Comparison of ENCODE assay signal across 8 cellular contexts in genomic region chr7:38363379-38363778, GRCh38.
DNase-seq lines count a peak whose midpoint lies in the region; ATAC-seq and TF ChIP-seq lines count a peak whose summit lies in the region.
"Not testable (repeated sequence)": the region's sequence is repeated elsewhere in the genome, so short reads cannot be mapped to it uniquely, and the experiment has no call there.

No MANE protein-coding gene starts in this region.

- in situ Hi-C loops in transverse colon (cut with MboI; ENCODE audit: low pct_ligation_motif_present in 1 of 4, low pct_unique_long_range_greater_than_20kb in 1 of 4, low sequenced_read_pairs in 3 of 4) = not testable (repeated sequence)

- not testable (repeated sequence) for H4K20me1 ChIP-seq in OCI-LY7 (ENCODE audit: insufficient read depth, low read length)

- not testable (repeated sequence) for TF ChIP-seq EP300 in transverse colon (IDR thresholded peaks at IDR 0.05; ENCODE audit: low read depth)

- peak overlapping the region; percentile 57 for H3K4me2 ChIP-seq in OCI-LY7 (ENCODE audit: low read length)
- H3K4me2 ChIP-seq in parathyroid adenoma (ENCODE audit: low read length) = not testable (repeated sequence)

- peaks cover 52% of the 10 kb centered on the region for H3K4me1 ChIP-seq in OCI-LY7 (ENCODE audit: insufficient read depth, low read length, poor library complexity, severe bottlenecking)
- not testable (repeated sequence) for H3K4me1 ChIP-seq in parathyroid adenoma, transverse colon

- not testable (repeated sequence) for H3K9ac ChIP-seq in parathyroid adenoma

- not testable (repeated sequence) for H3K9me2 ChIP-seq in OCI-LY7 (ENCODE audit: insufficient read depth, low read length)

- not testable (repeated sequence) for H3K27me3 ChIP-seq in parathyroid adenoma (ENCODE audit: control insufficient read depth, insufficient read depth, low read length); transverse colon

- WGBS in transverse colon (ENCODE audit: low coverage in 1 of 2), 2 donors = 23% methylated on average over 3 of the region's 3 CpGs; no CpG with 5 or more reads in 1 of the 2 donors

- not testable (repeated sequence) for H3K36me3 ChIP-seq in OCI-LY7 (ENCODE audit: insufficient read depth, low read length); parathyroid adenoma (ENCODE audit: control insufficient read depth, insufficient read depth, low read length); transverse colon

- DNase-seq in ELR (ENCODE audit: low read depth) (peak; percentile 46), OCI-LY7 (ENCODE audit: low spot score) (peak; percentile 71), astrocyte of the hippocampus (ENCODE audit: low read depth, low spot score) (peak; percentile 14), Right ventricle myocardium inferior (ENCODE audit: missing footprints) (peak; percentile 76), transverse colon (peak; percentile 75)
- peak; percentile 68 to 69 for DNase-seq in activated CD4-positive, alpha-beta T cell treated with anti-CD3 and anti-CD28 coated beads for 4 hours

- not testable (repeated sequence) for BruUV-seq in OCI-LY7 (replicated peaks; lab: Mats Ljungman, UMichigan)

- intact Hi-C loops in OCI-LY7 (cut with micrococcal nuclease; ENCODE audit: unreplicated experiment); Right ventricle myocardium inferior (cut with DNase I); transverse colon (cut with DNase I; ENCODE audit: low total_unique reads): not testable (repeated sequence)

- TF ChIP-seq POLR2A in transverse colon (IDR thresholded peaks at IDR 0.05) = not testable (repeated sequence)

- H3K4me3 ChIP-seq in OCI-LY7 (ENCODE audit: low read depth, low read length, poor library complexity, severe bottlenecking); parathyroid adenoma (ENCODE audit: low read depth, low read length); transverse colon: not testable (repeated sequence)

- peaks cover 13% of the 10 kb centered on the region; the same call in 1 of the 2 replicates for H3K79me2 ChIP-seq in OCI-LY7 (ENCODE audit: insufficient read depth, low read depth, low read length)
- H3K79me2 ChIP-seq in parathyroid adenoma = not testable (repeated sequence)

- peak; percentile 24 for ATAC-seq in HG03469 (IDR thresholded peaks at IDR 0.05; ENCODE audit: unreplicated experiment)
- not testable (repeated sequence) for ATAC-seq in Right ventricle myocardium inferior

- CTCF ChIA-PET in OCI-LY7 (lab: Charles Lee; ENCODE audit: unreplicated experiment) = interaction anchor here (1.0 to 1.7 kb wide), 2 partner anchors 22 to 148 kb away, joined by 5 read pairs; no protein-coding TSS in a partner anchor

- POLR2A ChIA-PET in OCI-LY7 (lab: Charles Lee) = not testable (repeated sequence)

- H3K27ac ChIP-seq in OCI-LY7 (ENCODE audit: low read depth, low read length, poor library complexity, severe bottlenecking) (peak overlapping the region; percentile 71), transverse colon (peak overlapping the region in 2 of 4 donors; percentile 46 to 67)
- not testable (repeated sequence) for H3K27ac ChIP-seq in parathyroid adenoma

- H2AFZ ChIP-seq in OCI-LY7 (ENCODE audit: low read length); parathyroid adenoma: not testable (repeated sequence)

- TF ChIP-seq CTCF in OCI-LY7 (conservative IDR thresholded peaks at IDR 0.05; ENCODE audit: low read length) = peak; percentile 76
- peak; percentile 45 for TF ChIP-seq CTCF in parathyroid adenoma (IDR thresholded peaks at IDR 0.05)
- peak in 4 of 5 experiments; percentile 34 to 64 (median 38) for TF ChIP-seq CTCF in transverse colon (IDR thresholded peaks at IDR 0.05)

- H3K9me3 ChIP-seq in OCI-LY7 (ENCODE audit: low read length); parathyroid adenoma (ENCODE audit: control insufficient read depth, low read length); transverse colon: not testable (repeated sequence)

Comparison
In these comparisons a context has a peak if more than half of its experiments do, and no peak if none do; other contexts are left out.
1. DNase-seq: peak in every context shown above with its lines; median percentile 76 in Right ventricle myocardium inferior; 75 in transverse colon; 71 in OCI-LY7; 68 in activated CD4-positive, alpha-beta T cell treated with anti-CD3 and anti-CD28 coated beads for 4 hours; 46 in ELR; 14 in astrocyte of the hippocampus.